ENCODE assay signal across 11 cellular contexts in genomic region chr12:101671839-101672238, GRCh38. TPM values are rescaled to one million over a fixed set of nuclear protein-coding genes. Genes with fewer than 3 reads are reported as not detected.
DNase-seq lines count a peak whose midpoint lies in the region; ATAC-seq and TF ChIP-seq lines count a peak whose summit lies in the region.
"Had no signal": no experiment of that assay in that cellular context is flagged by ENCODE, and none has a peak within 500 bp of the region (broad histone marks: within the 10 kb centered on the region; RNA-seq: fewer than 3 reads in every experiment).

No MANE protein-coding gene starts in this region.

- H3K27me3 ChIP-seq in colonic mucosa = no peaks in the 10 kb centered on the region

- H3K4me1 ChIP-seq in colonic mucosa = peaks cover 17% of the 10 kb centered on the region

- H3K4me3 ChIP-seq in colonic mucosa = no peak overlapping the region

- no peaks in the 10 kb centered on the region for H3K36me3 ChIP-seq in colonic mucosa

- DNase-seq in colonic mucosa = no peak
- no peak for DNase-seq in NCI-H2081 (lab: John Stamatoyannopoulos, UW)
- DNase-seq in NCI-H446 (lab: John Stamatoyannopoulos, UW) = no peak
- DNase-seq in inferior parietal cortex (ENCODE audit: extremely low spot score) = no peak
- DNase-seq in stimulated activated naive CD4-positive, alpha-beta T cell treated with Interleukin-2 at 50 U/mL for 16 hours (lab: John Stamatoyannopoulos, UW) = no peak
- DNase-seq: DMS153, NCI-H82 had no signal

- intact Hi-C loops in colonic mucosa (cut with DNase I) = no loop called here

- ATAC-seq in GM18867 (IDR thresholded peaks at IDR 0.05; ENCODE audit: unreplicated experiment) (peak; percentile 14), HG03432 (IDR thresholded peaks at IDR 0.05; ENCODE audit: unreplicated experiment) (peak; percentile 15)

- H3K27ac ChIP-seq in C4-2B (peak overlapping the region; percentile 51), colonic mucosa (peak overlapping the region; percentile 47)
- H3K27ac ChIP-seq: epithelial cell of prostate had no signal

- no peak overlapping the region for H3K9ac ChIP-seq in colonic mucosa (ENCODE audit: low read depth in 2 of 2, low read length in 2 of 2)

- no peaks in the 10 kb centered on the region for H3K9me3 ChIP-seq in colonic mucosa

- TF ChIP-seq CTCF in C4-2B (conservative IDR thresholded peaks at IDR 0.05) (no peak), colonic mucosa (IDR thresholded peaks at IDR 0.05) (no peak)

RNA-seq across cellular contexts. Expression of gene CHPT1, which starts 25.6 kb away (rescaled TPM):
- 100 to 1,000 TPM in 1 of 2 donors, 10 to 100 TPM in 1; 88.6 to 108 TPM for total RNA-seq in colonic mucosa
